19 cellular contexts compared by ENCODE assay signal in the genomic region with DNA sequence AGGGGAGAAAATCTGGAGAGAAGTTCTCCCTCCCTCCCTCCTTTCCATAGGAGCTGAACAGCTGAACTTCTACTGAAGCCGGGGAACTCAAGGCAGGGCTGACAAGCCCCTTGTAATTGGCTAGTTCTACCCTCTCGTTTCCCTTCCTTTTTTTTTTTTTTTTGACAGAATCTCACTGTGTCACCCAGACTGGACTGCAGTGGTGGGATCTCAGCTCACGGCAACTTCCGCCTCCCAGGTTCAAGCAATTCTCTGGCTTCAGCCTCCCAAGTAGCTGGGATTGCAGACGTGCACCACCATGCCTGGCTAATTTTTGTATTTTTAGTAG. TPM values are rescaled to one million over a fixed set of nuclear protein-coding genes. Genes with fewer than 3 reads are reported as not detected.
DNase-seq lines count a peak whose midpoint lies in the region; ATAC-seq, FAIRE-seq and TF ChIP-seq lines count a peak whose summit lies in the region.
"Had no signal": no experiment of that assay in that cellular context is flagged by ENCODE, and none has a peak within 500 bp of the region (broad histone marks: within the 10 kb centered on the region; RNA-seq: fewer than 3 reads in every experiment).

No MANE protein-coding gene starts in this region.

- intact Hi-C loops in GM12878 (cut with micrococcal nuclease; ENCODE audit: unreplicated experiment): no loop called here

- ATAC-seq in GM12878: peak; percentile 40

- no peaks in the 10 kb centered on the region for H3K9me3 Mint-ChIP-seq in nephron progenitor cell
- H3K9me3 Mint-ChIP-seq: HFFc6 had no signal

- no TSS peak for BruUV-seq in GM12878 (replicated peaks; lab: Mats Ljungman, UMichigan)

- H3K36me3 ChIP-seq in BLaER1: no peaks in the 10 kb centered on the region
- no peaks in the 10 kb centered on the region for H3K36me3 ChIP-seq in Karpas-422 (ENCODE audit: insufficient read depth, low read length)
- no peaks in the 10 kb centered on the region for H3K36me3 ChIP-seq in GM12878 (ENCODE audit: control insufficient read depth in 2 of 2, insufficient read depth in 2 of 2, low read length in 1 of 2)
- H3K36me3 ChIP-seq: SJCRH30 had no signal

- no peaks in the 10 kb centered on the region for H3K36me3 Mint-ChIP-seq in nephron progenitor cell (ENCODE audit: low read depth)

- H3K4me1 Mint-ChIP-seq in nephron progenitor cell: peaks cover 23% of the 10 kb centered on the region

- no peaks in the 10 kb centered on the region for H3K27me3 ChIP-seq in BLaER1
- no peaks in the 10 kb centered on the region; the same call in 1 of the 2 replicates for H3K27me3 ChIP-seq in Karpas-422 (ENCODE audit: low read length)
- no peaks in the 10 kb centered on the region; a peak in 2 of 4 replicates for H3K27me3 ChIP-seq in GM12878 (replicated peaks in 1 of 2; ENCODE audit: control insufficient read depth in 2 of 2, insufficient read depth in 2 of 2, low read length in 1 of 2)
- H3K27me3 ChIP-seq: SJCRH30 had no signal

- 85% methylated on average over 4 of the region's 5 CpGs for WGBS in GM12878 (ENCODE audit: insufficient coverage, insufficient replicate concordance, low lambda C conversion rate, missing lambda C conversion rate)

- in situ Hi-C loops in GM12878 (cut with MboI): no loop called here

- H3K9me3 ChIP-seq in BLaER1 (no peaks in the 10 kb centered on the region), Karpas-422 (ENCODE audit: low read length) (no peaks in the 10 kb centered on the region), GM12878 (replicated peaks; ENCODE audit: control insufficient read depth, insufficient read depth, low read length) (no peaks in the 10 kb centered on the region; the same call in 2 of the 3 replicates)
- H3K9me3 ChIP-seq: SJCRH30 had no signal

- H3K4me2 ChIP-seq in BLaER1: peak overlapping the region; percentile 71
- peak overlapping the region; percentile 60 for H3K4me2 ChIP-seq in Karpas-422 (ENCODE audit: low read depth, low read length, poor library complexity, severe bottlenecking)
- H3K4me2 ChIP-seq in GM12878 (ENCODE audit: control insufficient read depth, insufficient read depth): no peak overlapping the region

- no peaks in the 10 kb centered on the region for H3K9me2 ChIP-seq in Karpas-422 (replicated peaks; ENCODE audit: insufficient read depth, low read length)

- H3K79me2 ChIP-seq in Karpas-422 (ENCODE audit: low read length) (no peaks in the 10 kb centered on the region), GM12878 (ENCODE audit: control insufficient read depth, insufficient read depth, low read length) (no peaks in the 10 kb centered on the region)

- no peak for TF ChIP-seq POLR2A in GM12878 (IDR thresholded peaks at IDR 0.05; ENCODE audit: low read depth, low read length)

- RAD21 ChIA-PET in GM12878 (lab: Charles Lee; ENCODE audit: unreplicated experiment): no interaction called here

- no peak for FAIRE-seq in GM12878 (lab: Jason Lieb, UNC)
- FAIRE-seq: GM19239, RCC 7860 had no signal

- H3K9ac ChIP-seq in BLaER1: no peak overlapping the region
- peak overlapping the region; percentile 22 for H3K9ac ChIP-seq in Karpas-422 (ENCODE audit: low read length)
- H3K9ac ChIP-seq in GM12878 (ENCODE audit: control insufficient read depth, insufficient read depth, low read length): no peak overlapping the region

- no peak overlapping the region; the same call in 1 of the 2 replicates for H2AFZ ChIP-seq in Karpas-422 (ENCODE audit: low read length)
- H2AFZ ChIP-seq in GM12878 (ENCODE audit: control insufficient read depth, low read depth, low read length): no peak overlapping the region

- CTCF ChIA-PET in GM12878 (lab: Yijun Ruan, JAX): interaction anchor here (0.6 to 1.5 kb wide), 3 partner anchors 11 to 62 kb away, joined by 3 to 6 read pairs (median 4); no protein-coding TSS in a partner anchor

- peak; percentile 63 for DNase-seq in Karpas-422
- no peak for DNase-seq in GM12878 (ENCODE audit: low read depth, low spot score)
- no peak for DNase-seq in nephron progenitor cell
- DNase-seq in hippocampal formation (lab: John Stamatoyannopoulos, UW): no peak
- DNase-seq in activated CD4-positive, alpha-beta T cell treated with anti-CD3 and anti-CD28 coated beads, Interleukin-2, amount 50 U/mL, for 1 hour: no peak
- DNase-seq in activated CD4-positive, alpha-beta T cell treated with anti-CD3 and anti-CD28 coated beads, Interleukin-2, amount 50 U/mL, for 4 hours: no peak
- DNase-seq in HK-2 (ENCODE audit: unreplicated experiment): no peak
- DNase-seq: 8988T, GDM1, HFFc6, KG1, NCI-H226 had no signal

- peaks cover 19% of the 10 kb centered on the region for H3K4me1 ChIP-seq in BLaER1
- peaks cover 28% of the 10 kb centered on the region for H3K4me1 ChIP-seq in Karpas-422 (ENCODE audit: low read length)
- no peaks in the 10 kb centered on the region; the same call in 1 of the 2 replicates for H3K4me1 ChIP-seq in GM12878 (ENCODE audit: control insufficient read depth, insufficient read depth, low read length)
- H3K4me1 ChIP-seq: SJCRH30 had no signal

- H3K27ac Mint-ChIP-seq in nephron progenitor cell: no peak overlapping the region
- H3K27ac Mint-ChIP-seq: HFFc6 had no signal

- SMC1A ChIA-PET in GM12878 (lab: Charles Lee; ENCODE audit: uncharacterized antibody, unreplicated experiment): interaction anchor here (1.0 to 1.2 kb wide), 2 partner anchors 8 to 13 kb away, joined by 3 to 5 read pairs; no protein-coding TSS in a partner anchor

- H3K27ac ChIP-seq in BLaER1: no peak overlapping the region
- H3K27ac ChIP-seq in Karpas-422 (ENCODE audit: low read length): no peak overlapping the region; the same call in 1 of the 2 replicates
- H3K27ac ChIP-seq in GM12878 (ENCODE audit: control insufficient read depth, insufficient read depth): no peak overlapping the region
- H3K27ac ChIP-seq: C4-2B, HL-60, SJCRH30 had no signal

- no peaks in the 10 kb centered on the region for H4K20me1 ChIP-seq in BLaER1
- H4K20me1 ChIP-seq in Karpas-422 (ENCODE audit: insufficient read depth, low read depth, low read length): no peaks in the 10 kb centered on the region
- H4K20me1 ChIP-seq in GM12878 (ENCODE audit: control insufficient read depth, insufficient read depth): no peaks in the 10 kb centered on the region

- H3K4me3 Mint-ChIP-seq in nephron progenitor cell: peak overlapping the region; percentile 50
- H3K4me3 Mint-ChIP-seq: HFFc6 had no signal

- peaks cover 13% of the 10 kb centered on the region for H3K27me3 Mint-ChIP-seq in nephron progenitor cell (ENCODE audit: low read depth, poor library complexity)

- no peak for TF ChIP-seq RAD21 in GM12878 (IDR thresholded peaks at IDR 0.05; ENCODE audit: insufficient read depth, low read depth, low read length)

- H3K4me3 ChIP-seq in BLaER1 (no peak overlapping the region), Karpas-422 (ENCODE audit: low read length) (peak overlapping the region; percentile 42; the same call in 1 of the 2 replicates), GM12878 (no peak overlapping the region)
- H3K4me3 ChIP-seq: SJCRH30 had no signal

- no peak for TF ChIP-seq EP300 in GM12878 (IDR thresholded peaks at IDR 0.05; ENCODE audit: borderline replicate concordance in 1 of 2, control insufficient read depth in 1 of 2, low read depth in 2 of 2, low read length in 2 of 2)

- POLR2A ChIA-PET in GM12878 (lab: Charles Lee): interaction anchor here (0.6 to 0.7 kb wide), 3 partner anchors 8 to 467 kb away, joined by 3 to 4 read pairs (median 3); no protein-coding TSS in a partner anchor

- TF ChIP-seq CTCF in GM12878 (IDR thresholded peaks at IDR 0.05 in 2 of 3, conservative IDR thresholded peaks at IDR 0.05 in 1 of 3; ENCODE audit: control insufficient read depth in 2 of 3, extremely low read depth in 1 of 3, insufficient read depth in 1 of 3, low read depth in 3 of 3, low read length in 3 of 3): no peak
- TF ChIP-seq CTCF in nephron progenitor cell (IDR thresholded peaks at IDR 0.05): no peak

TF ChIP-seq in GM12878, 131 proteins besides CTCF, POLR2A, EP300 and RAD21:
- TF ChIP-seq ZNF384 (IDR thresholded peaks at IDR 0.05; ENCODE audit: borderline replicate concordance, low read depth, low read length) (peak; percentile 30; the same call in 1 of the 2 replicates), CREB1 (IDR thresholded peaks at IDR 0.05; ENCODE audit: low read depth) (no peak)
TF ChIP-seq in GM12878: peak in this region for 1.

RNA-seq across cellular contexts. Expression of a gene that starts 13.0 kb away (rescaled TPM):
- total RNA-seq in Karpas-422 (2014; rRNA removed; shearing (Covaris generic); ENCODE audit: low replicate concordance): 69.2 and 140 TPM in 2 replicates
- 9.6 and 12.7 TPM in 2 replicates for total RNA-seq in GM12878 (2013; cell fraction: nucleolus; rRNA removed)
- total RNA-seq in GM12878 (2014; rRNA removed) (14.9 and 18.7 TPM in 2 replicates), GM12878 (2014; rRNA removed; fragmentation: Illumina TruSeq; extraction: Trizol) (6.2 and 7.6 TPM in 2 replicates), GM12878 (2021) (14.1 and 16.5 TPM in 2 replicates)
- polyA plus RNA-seq in GM12878 (2011; ENCODE audit: low read depth): 5.5 TPM
- polyA plus RNA-seq in GM12878 (2011; rRNA removed) (27.2 and 52.1 TPM in 2 replicates), GM12878 (2014; fragmentation: Illumina TruSeq; extraction: Trizol) (3.0 and 8.1 TPM in 2 replicates), GM12878 (2014; fragmentation: Nextera tagmentation; extraction: Ambion mirVana) (1 to 10 TPM in 1 of 2 experiments, under 1 TPM in 1; 0.47 to 4.1 TPM), GM12878 (2014; rRNA removed) (15.8 and 22.8 TPM in 2 replicates), GM12878 (2016; fragmentation: Nextera tagmentation; extraction: Ambion mirVana) (10 to 100 TPM; 16.6 to 17.8 TPM)
- 60.9 and 85.9 TPM in 2 replicates for polyA plus RNA-seq in GM12878 (2011; cell fraction: cytosol; rRNA removed)
- 39.2 and 42.9 TPM in 2 replicates for polyA plus RNA-seq in GM12878 (2011; cell fraction: nucleus; rRNA removed)
- polyA plus RNA-seq in GM12878 (2012): 18.3 and 28.3 TPM in 2 replicates
- 17.5 and 26.5 TPM in 2 replicates for polyA minus RNA-seq in GM12878 (2011; rRNA and poly(A)+ RNA removed)
- 8.8 and 10.3 TPM in 2 replicates for polyA minus RNA-seq in GM12878 (2011; cell fraction: cytosol; rRNA and poly(A)+ RNA removed)
- 13.5 and 19.1 TPM in 2 replicates for polyA minus RNA-seq in GM12878 (2011; cell fraction: nucleus; rRNA and poly(A)+ RNA removed)
- total RNA-seq: HFFc6, M059J had no signal
